8 cellular contexts compared by ENCODE assay signal in genomic region chr7:27150568-27151340, GRCh38. TPM values are rescaled to one million over a fixed set of nuclear protein-coding genes. Genes with fewer than 3 reads are reported as not detected.
A peak's percentile ranks its signal among the peaks of the same experiment; 100 is the strongest.
DNase-seq lines count a peak whose midpoint lies in the region; ATAC-seq and TF ChIP-seq lines count a peak whose summit lies in the region.

No MANE protein-coding gene starts in this region.

- no peaks in the 10 kb centered on the region for H3K9me2 ChIP-seq in neural cell (ENCODE audit: insufficient read depth, low read length)

- H3K27me3 ChIP-seq in neural cell (ENCODE audit: insufficient read depth, low read depth, low read length) (peaks cover 100% of the 10 kb centered on the region), tibial nerve (peaks cover 0 to 98% of the 10 kb centered on the region in 2 donors)

- TF ChIP-seq EP300 in neural cell (conservative IDR thresholded peaks at IDR 0.05; ENCODE audit: poor library complexity, severe bottlenecking) (no peak), tibial nerve (IDR thresholded peaks at IDR 0.05) (peak in 1 of 2 donors; percentile 88)

- ATAC-seq in HG03432 (IDR thresholded peaks at IDR 0.05; ENCODE audit: unreplicated experiment): peak; percentile 93

- H3K27ac ChIP-seq in C4-2B: peak overlapping the region; percentile 77
- H3K27ac ChIP-seq in neural cell (ENCODE audit: low read length): no peak overlapping the region
- peak overlapping the region in 3 of 4 donors; percentile 87 to 88 (median 88) for H3K27ac ChIP-seq in tibial nerve

- H2AFZ ChIP-seq in neural cell (ENCODE audit: low read depth, low read length): no peak overlapping the region

- H3K9me3 ChIP-seq in neural cell (ENCODE audit: low read length) (peaks cover 26% of the 10 kb centered on the region), tibial nerve (no peaks in the 10 kb centered on the region)

- peak; percentile 84 for DNase-seq in GM19238 (ENCODE audit: insufficient read length, low spot score)
- DNase-seq in NOMO-1 treated with dmso at 0.1 percent for 144 hours (lab: John Stamatoyannopoulos, UW; ENCODE audit: unreplicated experiment): peak; percentile 57
- DNase-seq in activated T-cell treated with anti-CD3 and anti-CD28 coated beads, Interleukin-2, amount 50 U/mL, for 48 hours: peak; percentile 73 to 81
- DNase-seq in fibroblast of pulmonary artery (ENCODE audit: low read depth): peak; percentile 66
- no peak for DNase-seq in tibial nerve (ENCODE audit: low spot score in 2 of 2)

- peak; percentile 28 to 71 for TF ChIP-seq POLR2A in tibial nerve (IDR thresholded peaks at IDR 0.05)

- TF ChIP-seq CTCF in C4-2B (conservative IDR thresholded peaks at IDR 0.05): peak; percentile 92
- peak; percentile 51 for TF ChIP-seq CTCF in fibroblast of pulmonary artery (IDR thresholded peaks at IDR 0.05; ENCODE audit: low read length, missing control alignments)
- TF ChIP-seq CTCF in neural cell (IDR thresholded peaks at IDR 0.05; ENCODE audit: poor library complexity, severe bottlenecking): peak; percentile 85
- peak; percentile 84 to 94 (median 88) for TF ChIP-seq CTCF in tibial nerve (IDR thresholded peaks at IDR 0.05)

- H3K79me2 ChIP-seq in neural cell (replicated peaks; ENCODE audit: insufficient read depth, low read length): no peaks in the 10 kb centered on the region

- H3F3A ChIP-seq in neural cell (ENCODE audit: insufficient read depth, low read length, poor library complexity, severe bottlenecking): no peaks in the 10 kb centered on the region

- no peak overlapping the region for H3K9ac ChIP-seq in neural cell (ENCODE audit: low read length)

- H3K4me1 ChIP-seq in tibial nerve: peaks cover 0 to 77% (median 19%) of the 10 kb centered on the region in 4 donors

- H3K36me3 ChIP-seq in neural cell (ENCODE audit: insufficient read depth, low read length) (no peaks in the 10 kb centered on the region), tibial nerve (no peaks in the 10 kb centered on the region)

- H3K4me3 ChIP-seq in fibroblast of pulmonary artery (replicated peaks; ENCODE audit: low read depth, low read length) (peak overlapping the region; percentile 38), neural cell (ENCODE audit: low read length) (peak overlapping the region; percentile 56), tibial nerve (peak overlapping the region; percentile 38 to 58 (median 42))

- 0 to 1% methylated on average over 50 of the region's 58 CpGs for WGBS in tibial nerve, 2 donors

- peak; percentile 60 for TF ChIP-seq RAD21 in neural cell (conservative IDR thresholded peaks at IDR 0.05)

- no peaks in the 10 kb centered on the region for H4K20me1 ChIP-seq in neural cell (ENCODE audit: insufficient read depth)

- H3K4me2 ChIP-seq in neural cell (ENCODE audit: low read length): peak overlapping the region; percentile 5

TF ChIP-seq in neural cell, 6 proteins besides CTCF, POLR2A, EP300 and RAD21:
- TF ChIP-seq, protein P1, sequence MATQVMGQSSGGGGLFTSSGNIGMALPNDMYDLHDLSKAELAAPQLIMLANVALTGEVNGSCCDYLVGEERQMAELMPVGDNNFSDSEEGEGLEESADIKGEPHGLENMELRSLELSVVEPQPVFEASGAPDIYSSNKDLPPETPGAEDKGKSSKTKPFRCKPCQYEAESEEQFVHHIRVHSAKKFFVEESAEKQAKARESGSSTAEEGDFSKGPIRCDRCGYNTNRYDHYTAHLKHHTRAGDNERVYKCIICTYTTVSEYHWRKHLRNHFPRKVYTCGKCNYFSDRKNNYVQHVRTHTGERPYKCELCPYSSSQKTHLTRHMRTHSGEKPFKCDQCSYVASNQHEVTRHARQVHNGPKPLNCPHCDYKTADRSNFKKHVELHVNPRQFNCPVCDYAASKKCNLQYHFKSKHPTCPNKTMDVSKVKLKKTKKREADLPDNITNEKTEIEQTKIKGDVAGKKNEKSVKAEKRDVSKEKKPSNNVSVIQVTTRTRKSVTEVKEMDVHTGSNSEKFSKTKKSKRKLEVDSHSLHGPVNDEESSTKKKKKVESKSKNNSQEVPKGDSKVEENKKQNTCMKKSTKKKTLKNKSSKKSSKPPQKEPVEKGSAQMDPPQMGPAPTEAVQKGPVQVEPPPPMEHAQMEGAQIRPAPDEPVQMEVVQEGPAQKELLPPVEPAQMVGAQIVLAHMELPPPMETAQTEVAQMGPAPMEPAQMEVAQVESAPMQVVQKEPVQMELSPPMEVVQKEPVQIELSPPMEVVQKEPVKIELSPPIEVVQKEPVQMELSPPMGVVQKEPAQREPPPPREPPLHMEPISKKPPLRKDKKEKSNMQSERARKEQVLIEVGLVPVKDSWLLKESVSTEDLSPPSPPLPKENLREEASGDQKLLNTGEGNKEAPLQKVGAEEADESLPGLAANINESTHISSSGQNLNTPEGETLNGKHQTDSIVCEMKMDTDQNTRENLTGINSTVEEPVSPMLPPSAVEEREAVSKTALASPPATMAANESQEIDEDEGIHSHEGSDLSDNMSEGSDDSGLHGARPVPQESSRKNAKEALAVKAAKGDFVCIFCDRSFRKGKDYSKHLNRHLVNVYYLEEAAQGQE (IDR thresholded peaks at IDR 0.05; ENCODE audit: borderline replicate concordance): no peak
- TF ChIP-seq SMC3 (conservative IDR thresholded peaks at IDR 0.05; ENCODE audit: poor library complexity) (peak; percentile 80), EZH2 (IDR thresholded peaks at IDR 0.05; ENCODE audit: borderline replicate concordance, insufficient read depth, low read length, poor library complexity, severe bottlenecking) (peak; percentile 36), MXI1 (conservative IDR thresholded peaks at IDR 0.05; ENCODE audit: poor library complexity, severe bottlenecking) (no peak), TAF1 (IDR thresholded peaks at IDR 0.05; ENCODE audit: low read depth) (no peak), POLR2AphosphoS5 (IDR thresholded peaks at IDR 0.05) (peak; percentile 31)

RNA-seq across cellular contexts. Expression of gene HOXA3, which starts 1.6 kb away (rescaled TPM):
- not detected in 2 replicates for polyA plus RNA-seq in neural cell
- not detected in 2 replicates for polyA minus RNA-seq in neural cell
- total RNA-seq in tibial nerve: 10 to 100 TPM in 1 of 4 donors, 1 to 10 TPM in 3; 7.0 to 18.8 (median 8.7) TPM

RNA-seq across cellular contexts. Expression of gene HOXA6, which starts 3.2 kb away (rescaled TPM):
- not detected in 2 replicates for polyA plus RNA-seq in neural cell
- not detected in 2 replicates for polyA minus RNA-seq in neural cell
- total RNA-seq in tibial nerve: 10 to 100 TPM; 11.1 to 30.9 (median 18.7) TPM

RNA-seq across cellular contexts. Expression of gene HOXA7, which starts 5.7 kb away (rescaled TPM):
- polyA plus RNA-seq in neural cell: not detected in 2 replicates
- polyA minus RNA-seq in neural cell: not detected in 2 replicates
- total RNA-seq in tibial nerve: 10 to 100 TPM in 2 of 4 donors, 1 to 10 TPM in 2; 8.7 to 16.9 (median 11.3) TPM

RNA-seq across cellular contexts. Expression of gene HOXA5, which starts 7.3 kb away (rescaled TPM):
- polyA plus RNA-seq in neural cell: not detected in 2 replicates
- not detected in 2 replicates for polyA minus RNA-seq in neural cell
- 10 to 100 TPM; 12.0 to 25.9 (median 16.6) TPM for total RNA-seq in tibial nerve

RNA-seq across cellular contexts. Expression of gene HOXA9, which starts 14.6 kb away (rescaled TPM):
- not detected in 2 replicates for polyA plus RNA-seq in neural cell
- polyA minus RNA-seq in neural cell: not detected in 2 replicates
- 10 to 100 TPM; 10.5 to 13.8 (median 12.7) TPM for total RNA-seq in tibial nerve

Comparison
In these comparisons a context has a peak if more than half of its experiments do, and no peak if none do; other contexts are left out.
1. DNase-seq: peak in GM19238 (single experiment), NOMO-1 treated with dmso at 0.1 percent for 144 hours (single experiment), activated T-cell treated with anti-CD3 and anti-CD28 coated beads, Interleukin-2, amount 50 U/mL, for 48 hours (2 of 2) and fibroblast of pulmonary artery (single experiment); none in tibial nerve (0 of 2).
2. Peak in every context shown above with its lines, with median percentiles within 50 percentile points of each other: CTCF ChIP-seq and H3K4me3 ChIP-seq.